34 cellular contexts compared by ENCODE assay signal in the genomic region with DNA sequence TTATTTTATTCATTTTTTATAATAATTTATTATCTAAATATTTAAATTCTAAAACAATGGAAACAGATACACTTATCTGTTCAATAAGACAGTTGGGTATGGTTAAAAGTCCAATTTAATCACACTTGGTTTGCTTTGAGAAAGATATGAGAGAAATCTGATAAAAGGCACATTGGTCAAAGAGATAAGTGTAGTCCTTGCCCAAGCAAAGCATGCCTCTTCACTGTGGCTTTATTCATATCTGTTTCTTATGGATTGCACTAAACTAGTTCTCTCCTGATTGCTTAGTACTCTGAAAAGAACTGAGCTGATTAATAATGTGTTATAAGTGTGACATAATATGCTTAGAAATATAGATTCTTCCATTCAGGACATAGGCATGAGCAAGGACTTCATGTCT. TPM values are rescaled to one million over a fixed set of nuclear protein-coding genes. Genes with fewer than 3 reads are reported as not detected.
"Had no signal": no experiment of that assay in that cellular context is flagged by ENCODE, and none has a peak within 500 bp of the region (broad histone marks: within the 10 kb centered on the region; RNA-seq: fewer than 3 reads in every experiment).

No MANE protein-coding gene starts in this region.

- DNase-seq: activated CD4-positive, alpha-beta memory T cell treated with anti-CD3 and anti-CD28 coated beads, Interleukin-2, amount 10 ng/mL, durations not matched to agents 7 days and 5 days; activated CD4-positive, alpha-beta T cell treated with anti-CD3 and anti-CD28 coated beads for 1 hour; activated CD4-positive, alpha-beta T cell treated with anti-CD3 and anti-CD28 coated beads for 36 hours; activated CD4-positive, alpha-beta T cell treated with anti-CD3 and anti-CD28 coated beads for 48 hours; activated CD4-positive, alpha-beta T cell treated with anti-CD3 and anti-CD28 coated beads, Interleukin-2, amount 10 ng/mL, durations not matched to agents 7 days and 5 days; activated CD4-positive, alpha-beta T cell treated with anti-CD3 and anti-CD28 coated beads, Interleukin-2, amount 50 U/mL, for 48 hours; activated CD4-positive, CD25-positive, alpha-beta regulatory T cell; activated CD8-positive, alpha-beta memory T cell treated with anti-CD3 and anti-CD28 coated beads for 24 hours; activated CD8-positive, alpha-beta memory T cell treated with anti-CD3 and anti-CD28 coated beads, Interleukin-2, amount 10 ng/mL, durations not matched to agents 7 days and 5 days; activated CD8-positive, alpha-beta memory T cell treated with anti-CD3 and anti-CD28 coated beads, Interleukin-2, amount 50 U/mL, for 48 hours; activated CD8-positive, alpha-beta T cell treated with anti-CD3 and anti-CD28 coated beads, Interleukin-2, amount 10 ng/mL, durations not matched to agents 7 days and 5 days; activated effector memory CD4-positive, alpha-beta T cell treated with Interleukin-2 at 50 U/mL for 16 hours; activated gamma-delta T cell; activated naive CD4-positive, alpha-beta T cell treated with anti-CD3 and anti-CD28 coated beads, Interleukin-2, amount 10 ng/mL, durations not matched to agents 7 days and 5 days; activated naive CD4-positive, alpha-beta T cell treated with Interleukin-2 at 50 U/mL for 16 hours; activated naive CD8-positive, alpha-beta T cell treated with anti-CD3 and anti-CD28 coated beads, Interleukin-2, amount 10 ng/mL, durations not matched to agents 7 days and 5 days; activated naive CD8-positive, alpha-beta T cell treated with anti-CD3 and anti-CD28 coated beads, Interleukin-2, amount 50 U/mL, for 24 hours; activated T-cell treated with anti-CD3 and anti-CD28 coated beads, Interleukin-2, amount 50 U/mL, for 24 hours; activated T-cell treated with anti-CD3 and anti-CD28 coated beads, Interleukin-2, amount 50 U/mL, for 48 hours; amygdala; anterior cingulate cortex; caudate nucleus; cerebellar nuclear complex; T-helper 2 cell; T-helper 9 cell; WERI-Rb-1 had no signal

- ATAC-seq: activated CD4-positive, alpha-beta T cell treated with anti-CD3 and anti-CD28 coated beads for 36 hours; activated CD4-positive, CD25-positive, alpha-beta regulatory T cell treated with anti-CD3 and anti-CD28 coated beads, Interleukin-2, amount 50 U/mL, for 24 hours; activated CD8-positive, alpha-beta memory T cell treated with anti-CD3 and anti-CD28 coated beads, Interleukin-2, amount 10 ng/mL, durations not matched to agents 7 days and 5 days; activated CD8-positive, alpha-beta T cell treated with anti-CD3 and anti-CD28 coated beads, Interleukin-2, amount 10 ng/mL, durations not matched to agents 7 days and 5 days; activated naive CD8-positive, alpha-beta T cell treated with anti-CD3 and anti-CD28 coated beads, Interleukin-2, amount 50 U/mL, for 24 hours; WTC11 had no signal

- FAIRE-seq: bronchial epithelial cell, TTC549 had no signal

RNA-seq across cellular contexts. Expression of gene CXCL1, which starts 39.8 kb away (rescaled TPM):
- total RNA-seq: activated CD4-positive, alpha-beta memory T cell treated with anti-CD3 and anti-CD28 coated beads, Interleukin-2, amount 10 ng/mL, durations not matched to agents 7 days and 5 days; activated CD4-positive, alpha-beta T cell treated with anti-CD3 and anti-CD28 coated beads for 36 hours; activated CD4-positive, alpha-beta T cell treated with anti-CD3 and anti-CD28 coated beads, Interleukin-2, amount 10 ng/mL, durations not matched to agents 7 days and 5 days; activated CD8-positive, alpha-beta memory T cell treated with anti-CD3 and anti-CD28 coated beads, Interleukin-2, amount 10 ng/mL, durations not matched to agents 7 days and 5 days; activated CD8-positive, alpha-beta T cell treated with anti-CD3 and anti-CD28 coated beads, Interleukin-2, amount 10 ng/mL, durations not matched to agents 7 days and 5 days; activated naive CD8-positive, alpha-beta T cell treated with anti-CD3 and anti-CD28 coated beads, Interleukin-2, amount 10 ng/mL, durations not matched to agents 7 days and 5 days; activated T-helper 2 cell treated with anti-CD3 and anti-CD28 coated beads, Interferon-gamma antibody, Interleukin-2, Interleukin-4, amounts not matched to agents 10 μg/mL and 5 μg/mL and 100 μg/mL, durations not matched to agents 14 hours and 24 hours and 36 hours; cardiac muscle cell had no signal

RNA-seq across cellular contexts. Expression of gene PF4V1, which starts 55.9 kb away (rescaled TPM):
- total RNA-seq: activated CD4-positive, alpha-beta memory T cell treated with anti-CD3 and anti-CD28 coated beads, Interleukin-2, amount 10 ng/mL, durations not matched to agents 7 days and 5 days; activated CD4-positive, alpha-beta T cell treated with anti-CD3 and anti-CD28 coated beads for 36 hours; activated CD4-positive, alpha-beta T cell treated with anti-CD3 and anti-CD28 coated beads, Interleukin-2, amount 10 ng/mL, durations not matched to agents 7 days and 5 days; activated CD8-positive, alpha-beta memory T cell treated with anti-CD3 and anti-CD28 coated beads, Interleukin-2, amount 10 ng/mL, durations not matched to agents 7 days and 5 days; activated CD8-positive, alpha-beta T cell treated with anti-CD3 and anti-CD28 coated beads, Interleukin-2, amount 10 ng/mL, durations not matched to agents 7 days and 5 days; activated naive CD8-positive, alpha-beta T cell treated with anti-CD3 and anti-CD28 coated beads, Interleukin-2, amount 10 ng/mL, durations not matched to agents 7 days and 5 days; activated T-helper 2 cell treated with anti-CD3 and anti-CD28 coated beads, Interferon-gamma antibody, Interleukin-2, Interleukin-4, amounts not matched to agents 10 μg/mL and 5 μg/mL and 100 μg/mL, durations not matched to agents 14 hours and 24 hours and 36 hours; ascending aorta; cardiac muscle cell; chondrocyte; WTC11 had no signal
